Comparison of ENCODE assay signal across 11 cellular contexts in the genomic region with DNA sequence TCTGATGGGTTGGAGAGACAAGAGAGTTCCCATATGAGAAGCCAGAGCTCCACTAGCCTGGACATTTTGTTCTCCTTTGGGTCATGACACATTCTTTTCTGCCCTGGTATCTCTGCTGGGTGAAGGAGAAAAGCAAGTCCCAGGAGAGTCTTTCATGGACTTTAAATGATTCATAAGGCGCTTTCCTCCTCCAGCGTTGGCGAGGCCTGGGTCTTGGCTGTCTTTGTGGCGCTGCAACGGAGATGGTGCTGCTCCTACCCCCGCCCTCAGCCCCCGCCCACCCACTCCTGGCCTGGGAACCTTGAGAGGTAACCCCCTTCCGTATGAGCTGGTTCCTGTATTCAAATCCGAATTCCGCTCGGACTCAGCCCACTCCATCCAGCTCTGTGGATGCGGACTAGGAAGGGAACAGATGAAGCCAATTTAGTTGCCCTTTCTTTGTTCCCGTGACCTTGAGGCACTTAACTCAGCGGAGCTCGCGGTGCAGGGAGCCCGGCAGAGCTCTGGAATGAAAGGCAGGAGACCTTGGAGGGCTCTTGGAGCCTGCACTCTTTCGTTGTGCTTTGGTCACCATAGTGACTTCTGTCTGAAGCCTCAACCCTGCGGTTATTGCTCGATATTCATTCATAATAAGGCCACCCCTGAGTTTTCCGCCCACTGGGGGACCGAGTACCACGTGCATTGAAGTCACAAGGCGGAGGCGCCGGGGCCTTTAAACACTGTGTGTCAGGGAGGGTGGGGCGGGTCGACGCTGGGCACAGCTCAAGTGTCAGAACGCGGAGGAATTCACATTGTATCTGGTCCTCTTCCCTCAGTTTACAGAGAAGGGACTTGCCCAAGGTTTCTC. TPM values are rescaled to one million over a fixed set of nuclear protein-coding genes. Genes with fewer than 3 reads are reported as not detected.
DNase-seq lines count a peak whose midpoint lies in the region; ATAC-seq lines count a peak whose summit lies in the region.
"Had no signal": no experiment of that assay in that cellular context is flagged by ENCODE, and none has a peak within 500 bp of the region (broad histone marks: within the 10 kb centered on the region; RNA-seq: fewer than 3 reads in every experiment).

No MANE protein-coding gene starts in this region.

- ATAC-seq in left ventricle myocardium superior (peak; percentile 87), GM21423 (IDR thresholded peaks at IDR 0.05; ENCODE audit: unreplicated experiment) (no peak), GM21723 (IDR thresholded peaks at IDR 0.05; ENCODE audit: unreplicated experiment) (no peak)
- no peak for ATAC-seq in activated T-helper 17 cell treated with anti-CD3 and anti-CD28 coated beads, Interleukin-2, amount 50 U/mL, for 72 hours (replicated peaks)
- ATAC-seq: stimulated activated naive CD8-positive, alpha-beta T cell treated with anti-CD3 and anti-CD28 coated beads, Interleukin-15, amount 100 ng/mL, for 72 hours had no signal

- H3K9me3 ChIP-seq in trophoblast cell (ENCODE audit: insufficient read depth, low read depth, low read length), result no peaks in the 10 kb centered on the region

- H3K36me3 Mint-ChIP-seq in activated T-helper 17 cell treated with anti-CD3 and anti-CD28 coated beads, Interleukin-2, amount 50 U/mL, for 72 hours (ENCODE audit: low read depth), result no peaks in the 10 kb centered on the region
- H3K36me3 Mint-ChIP-seq: activated naive CD8-positive, alpha-beta T cell treated with anti-CD3 and anti-CD28 coated beads, Interleukin-2, amount 10 ng/mL, durations not matched to agents 7 days and 5 days had no signal

- H2BK120ac ChIP-seq in trophoblast cell (ENCODE audit: insufficient read depth, low read length, poor library complexity), result no peak overlapping the region

- intact Hi-C loops in left ventricle myocardium superior (cut with micrococcal nuclease), result no loop called here

- no peak overlapping the region for H3K23ac ChIP-seq in trophoblast cell (ENCODE audit: low read length)

- peak overlapping the region; percentile 7 for H4K8ac ChIP-seq in trophoblast cell (ENCODE audit: low read depth, low read length)

- no peak overlapping the region for H3K4me3 Mint-ChIP-seq in activated T-helper 17 cell treated with anti-CD3 and anti-CD28 coated beads, Interleukin-2, amount 50 U/mL, for 72 hours
- H3K4me3 Mint-ChIP-seq: activated naive CD8-positive, alpha-beta T cell treated with anti-CD3 and anti-CD28 coated beads, Interleukin-2, amount 10 ng/mL, durations not matched to agents 7 days and 5 days; stimulated activated naive CD8-positive, alpha-beta T cell treated with anti-CD3 and anti-CD28 coated beads, Interleukin-15, amount 100 ng/mL, for 72 hours had no signal

- H3K9ac ChIP-seq in trophoblast cell (ENCODE audit: low read length), result no peak overlapping the region

- H3K79me2 ChIP-seq in trophoblast cell (ENCODE audit: control insufficient read depth, insufficient read depth, low read length, poor library complexity), result no peaks in the 10 kb centered on the region

- DNase-seq in DMS79 treated with DMSO at 0.1 percent for 48 hours (lab: John Stamatoyannopoulos, UW) (peak; percentile 9), anterior cingulate cortex (lab: John Stamatoyannopoulos, UW) (peak in 35 of 58 donors; percentile 0 to 69 (median 17)), left ventricle myocardium superior (peak; percentile 49), trophoblast cell (no peak)
- no peak for DNase-seq in NK-92 treated with Interleukin-12 subunit alpha and Interleukin-12 subunit beta, amount 100 ng/mL, for 24 hours (lab: John Stamatoyannopoulos, UW)
- DNase-seq: activated naive CD8-positive, alpha-beta T cell treated with anti-CD3 and anti-CD28 coated beads, Interleukin-2, amount 10 ng/mL, durations not matched to agents 7 days and 5 days; naive B cell; stimulated activated naive CD8-positive, alpha-beta T cell treated with anti-CD3 and anti-CD28 coated beads, Interleukin-15, amount 100 ng/mL, for 72 hours had no signal

- no peak overlapping the region for H3K4me3 ChIP-seq in trophoblast cell (ENCODE audit: low read depth, low read length)

- no peak overlapping the region for H2BK5ac ChIP-seq in trophoblast cell (ENCODE audit: low read depth, low read length, poor library complexity)

- H3K27ac ChIP-seq in trophoblast cell (ENCODE audit: low read depth, low read length), result no peak overlapping the region

- peak overlapping the region; percentile 1 for H2AFZ ChIP-seq in trophoblast cell (ENCODE audit: insufficient read depth, low read length, poor library complexity)

- H3K4me1 ChIP-seq in trophoblast cell (ENCODE audit: control insufficient read depth in 1 of 2, insufficient read depth in 2 of 2, low read length in 2 of 2), result no peaks in the 10 kb centered on the region

- no peak overlapping the region for H3K27ac Mint-ChIP-seq in activated T-helper 17 cell treated with anti-CD3 and anti-CD28 coated beads, Interleukin-2, amount 50 U/mL, for 72 hours
- H3K27ac Mint-ChIP-seq: activated naive CD8-positive, alpha-beta T cell treated with anti-CD3 and anti-CD28 coated beads, Interleukin-2, amount 10 ng/mL, durations not matched to agents 7 days and 5 days; naive B cell; stimulated activated naive CD8-positive, alpha-beta T cell treated with anti-CD3 and anti-CD28 coated beads, Interleukin-15, amount 100 ng/mL, for 72 hours had no signal

- no peaks in the 10 kb centered on the region for H3K27me3 ChIP-seq in trophoblast cell (ENCODE audit: insufficient read depth, low read length)

- no peak overlapping the region for H4K12ac ChIP-seq in trophoblast cell (ENCODE audit: low read depth, low read length)

- H3K4me1 Mint-ChIP-seq in activated T-helper 17 cell treated with anti-CD3 and anti-CD28 coated beads, Interleukin-2, amount 50 U/mL, for 72 hours, result no peaks in the 10 kb centered on the region
- H3K4me1 Mint-ChIP-seq: activated naive CD8-positive, alpha-beta T cell treated with anti-CD3 and anti-CD28 coated beads, Interleukin-2, amount 10 ng/mL, durations not matched to agents 7 days and 5 days; naive B cell; stimulated activated naive CD8-positive, alpha-beta T cell treated with anti-CD3 and anti-CD28 coated beads, Interleukin-15, amount 100 ng/mL, for 72 hours had no signal

- no peak overlapping the region for H3K4ac ChIP-seq in trophoblast cell (ENCODE audit: low read depth, low read length)

- no peaks in the 10 kb centered on the region for H3K9me3 Mint-ChIP-seq in activated T-helper 17 cell treated with anti-CD3 and anti-CD28 coated beads, Interleukin-2, amount 50 U/mL, for 72 hours
- H3K9me3 Mint-ChIP-seq: activated naive CD8-positive, alpha-beta T cell treated with anti-CD3 and anti-CD28 coated beads, Interleukin-2, amount 10 ng/mL, durations not matched to agents 7 days and 5 days; naive B cell; stimulated activated naive CD8-positive, alpha-beta T cell treated with anti-CD3 and anti-CD28 coated beads, Interleukin-15, amount 100 ng/mL, for 72 hours had no signal

- no CpG with 5 or more reads among the region's 31 CpGs for WGBS in trophoblast cell (ENCODE audit: extremely low coverage, insufficient coverage, insufficient read length)

- no peaks in the 10 kb centered on the region for H3K79me1 ChIP-seq in trophoblast cell (ENCODE audit: low read length)

- no peaks in the 10 kb centered on the region for H3K27me3 Mint-ChIP-seq in activated T-helper 17 cell treated with anti-CD3 and anti-CD28 coated beads, Interleukin-2, amount 50 U/mL, for 72 hours
- H3K27me3 Mint-ChIP-seq: activated naive CD8-positive, alpha-beta T cell treated with anti-CD3 and anti-CD28 coated beads, Interleukin-2, amount 10 ng/mL, durations not matched to agents 7 days and 5 days had no signal

- no peak overlapping the region for H2AK5ac ChIP-seq in trophoblast cell (ENCODE audit: low read length)

- H2BK12ac ChIP-seq in trophoblast cell (ENCODE audit: low read length), result no peak overlapping the region

- no peaks in the 10 kb centered on the region for H3K36me3 ChIP-seq in trophoblast cell (ENCODE audit: control insufficient read depth in 1 of 2, insufficient read depth in 2 of 2, low read length in 2 of 2)

- no peak overlapping the region for H4K91ac ChIP-seq in trophoblast cell (ENCODE audit: low read depth, low read length)

- peak overlapping the region; percentile 24 for H3K4me2 ChIP-seq in trophoblast cell (ENCODE audit: low read length)

- H3K18ac ChIP-seq in trophoblast cell (ENCODE audit: low read length), result no peak overlapping the region

- no peak overlapping the region for H3K14ac ChIP-seq in trophoblast cell (ENCODE audit: low read length)

RNA-seq across cellular contexts. Expression of a gene that starts 14.0 kb away (rescaled TPM):
- total RNA-seq in left ventricle myocardium superior, result 11.4 TPM
- polyA plus RNA-seq in trophoblast cell (2013), result 9.4 and 10.9 TPM in 2 replicates
- 10 to 100 TPM; 15.4 to 16.7 TPM for total RNA-seq in activated T-helper 17 cell treated with anti-CD3 and anti-CD28 coated beads, Interleukin-2, amount 50 U/mL, for 72 hours

Comparison
In these comparisons a context has a peak if more than half of its experiments do, and no peak if none do; other contexts are left out.
1. DNase-seq: peak in DMS79 treated with DMSO at 0.1 percent for 48 hours (single experiment), anterior cingulate cortex (35 of 58) and left ventricle myocardium superior (single experiment); none in trophoblast cell (0 of 2) and NK-92 treated with Interleukin-12 subunit alpha and Interleukin-12 subunit beta, amount 100 ng/mL, for 24 hours (single experiment).